ENCODE assay signal across 6 cellular contexts in the genomic region with DNA sequence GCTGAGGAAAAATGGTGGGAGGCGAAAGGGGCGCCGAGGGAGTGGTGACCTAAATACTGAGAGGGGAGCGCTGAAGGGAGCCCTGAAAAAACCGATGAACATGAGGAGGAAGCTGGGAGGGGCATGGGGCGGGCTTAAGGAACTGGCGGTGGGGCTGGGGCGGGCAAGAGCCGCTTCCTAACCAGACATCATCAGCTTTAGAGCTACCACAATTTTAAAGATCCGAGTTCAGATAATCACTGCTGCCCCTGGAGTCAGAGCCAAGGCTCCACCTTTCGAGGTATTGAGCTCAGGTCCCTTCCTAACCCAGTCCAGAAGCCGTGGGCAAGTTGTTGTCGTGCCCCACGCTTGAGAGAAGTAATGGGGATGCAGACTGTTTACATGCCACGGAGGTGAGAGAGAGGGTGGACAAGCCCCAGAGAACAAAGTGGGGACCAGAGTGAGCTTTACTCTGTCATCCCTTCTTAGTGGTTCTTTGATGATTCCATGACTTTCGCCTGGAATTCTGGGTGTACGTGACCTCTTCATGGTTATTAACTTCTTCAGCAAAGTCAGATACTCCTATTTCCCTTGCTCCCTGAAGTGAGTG. TPM values are rescaled to one million over a fixed set of nuclear protein-coding genes. Genes with fewer than 3 reads are reported as not detected.
DNase-seq lines count a peak whose midpoint lies in the region; ATAC-seq, FAIRE-seq and TF ChIP-seq lines count a peak whose summit lies in the region.

No MANE protein-coding gene starts in this region.

- H3K4me1 ChIP-seq in adipocyte (ENCODE audit: control insufficient read depth, insufficient read depth, low read length) (peaks cover 35% of the 10 kb centered on the region), muscle layer of colon (ENCODE audit: insufficient read depth, low read length) (peaks cover 35% of the 10 kb centered on the region)

- peak overlapping the region; percentile 97 for H3K4me3 ChIP-seq in adipocyte (ENCODE audit: low read length)
- H3K4me3 ChIP-seq in muscle layer of colon (ENCODE audit: low read depth in 1 of 2, low read length in 2 of 2), result peak overlapping the region; percentile 59 to 99

- DNase-seq in GM12891 (ENCODE audit: insufficient read length, low spot score), result no peak
- DNase-seq in adipocyte (ENCODE audit: low read depth), result peak; percentile 25
- DNase-seq in NCI-H526 (lab: John Stamatoyannopoulos, UW), result no peak
- no peak for DNase-seq in COLO668 (lab: John Stamatoyannopoulos, UW; ENCODE audit: unreplicated experiment)

- H3K9me3 ChIP-seq in adipocyte (ENCODE audit: control insufficient read depth, low read length), result no peaks in the 10 kb centered on the region
- H3K9me3 ChIP-seq in muscle layer of colon (ENCODE audit: low read length), result no peaks in the 10 kb centered on the region

- peak; percentile 21 for ATAC-seq in HG02970 (IDR thresholded peaks at IDR 0.05; ENCODE audit: low FRiP score, unreplicated experiment)

- FAIRE-seq in GM12891 (lab: Jason Lieb, UNC), result no peak

- H3K36me3 ChIP-seq in adipocyte (ENCODE audit: control insufficient read depth, insufficient read depth, low read length, severe bottlenecking), result peaks cover 47% of the 10 kb centered on the region
- peaks cover 52% of the 10 kb centered on the region for H3K36me3 ChIP-seq in muscle layer of colon (ENCODE audit: insufficient read depth, low read length)

- H3K27me3 ChIP-seq in adipocyte (replicated peaks; ENCODE audit: control insufficient read depth, insufficient read depth, low read length) (no peaks in the 10 kb centered on the region), muscle layer of colon (ENCODE audit: control insufficient read depth in 1 of 2, insufficient read depth in 2 of 2, low read length in 2 of 2) (no peaks in the 10 kb centered on the region)

- peak overlapping the region; percentile 91 for H3K9ac ChIP-seq in adipocyte (ENCODE audit: low read length)
- H3K9ac ChIP-seq in muscle layer of colon (ENCODE audit: low read length), result peak overlapping the region; percentile 57

- H3K27ac ChIP-seq in muscle layer of colon (ENCODE audit: low read depth, low read length), result peak overlapping the region; percentile 59

- peak; percentile 57; the same call in 1 of the 2 replicates for TF ChIP-seq POLR2A in GM12891 (IDR thresholded peaks at IDR 0.05; ENCODE audit: low read depth, low read length)

TF ChIP-seq in GM12891, 5 proteins besides CTCF, POLR2A, EP300 and RAD21:
- TF ChIP-seq TAF1 (IDR thresholded peaks at IDR 0.05; ENCODE audit: low read depth, low read length) (no peak; the same call in 1 of the 2 replicates), PAX5 (IDR thresholded peaks at IDR 0.05; ENCODE audit: insufficient read depth, low read length, severe bottlenecking) (no peak), POLR2AphosphoS5 (IDR thresholded peaks at IDR 0.05; ENCODE audit: low read depth, low read length) (no peak), POU2F2 (IDR thresholded peaks at IDR 0.05; ENCODE audit: low read depth, low read length) (no peak), SPI1 (IDR thresholded peaks at IDR 0.05; ENCODE audit: low read depth, low read length) (no peak)
TF ChIP-seq in GM12891: peak in this region for 0.

RNA-seq across cellular contexts. Expression of a gene that starts 0.4 kb away (rescaled TPM):
- 30.6 TPM for polyA plus RNA-seq in GM12891 (2012; ENCODE audit: low read depth, missing spikeins)

RNA-seq across cellular contexts. Expression of a gene that starts 0.7 kb away (rescaled TPM):
- polyA plus RNA-seq in GM12891 (2012; ENCODE audit: low read depth, missing spikeins), result 138 TPM

RNA-seq across cellular contexts. Expression of a gene that starts 11.2 kb away (rescaled TPM):
- 16.1 TPM for polyA plus RNA-seq in GM12891 (2012; ENCODE audit: low read depth, missing spikeins)

RNA-seq across cellular contexts. Expression of a gene that starts 24.5 kb away (rescaled TPM):
- 0.05 TPM for polyA plus RNA-seq in GM12891 (2012; ENCODE audit: low read depth, missing spikeins)
